ENCODE assay signal across 2 cellular contexts in the genomic region with DNA sequence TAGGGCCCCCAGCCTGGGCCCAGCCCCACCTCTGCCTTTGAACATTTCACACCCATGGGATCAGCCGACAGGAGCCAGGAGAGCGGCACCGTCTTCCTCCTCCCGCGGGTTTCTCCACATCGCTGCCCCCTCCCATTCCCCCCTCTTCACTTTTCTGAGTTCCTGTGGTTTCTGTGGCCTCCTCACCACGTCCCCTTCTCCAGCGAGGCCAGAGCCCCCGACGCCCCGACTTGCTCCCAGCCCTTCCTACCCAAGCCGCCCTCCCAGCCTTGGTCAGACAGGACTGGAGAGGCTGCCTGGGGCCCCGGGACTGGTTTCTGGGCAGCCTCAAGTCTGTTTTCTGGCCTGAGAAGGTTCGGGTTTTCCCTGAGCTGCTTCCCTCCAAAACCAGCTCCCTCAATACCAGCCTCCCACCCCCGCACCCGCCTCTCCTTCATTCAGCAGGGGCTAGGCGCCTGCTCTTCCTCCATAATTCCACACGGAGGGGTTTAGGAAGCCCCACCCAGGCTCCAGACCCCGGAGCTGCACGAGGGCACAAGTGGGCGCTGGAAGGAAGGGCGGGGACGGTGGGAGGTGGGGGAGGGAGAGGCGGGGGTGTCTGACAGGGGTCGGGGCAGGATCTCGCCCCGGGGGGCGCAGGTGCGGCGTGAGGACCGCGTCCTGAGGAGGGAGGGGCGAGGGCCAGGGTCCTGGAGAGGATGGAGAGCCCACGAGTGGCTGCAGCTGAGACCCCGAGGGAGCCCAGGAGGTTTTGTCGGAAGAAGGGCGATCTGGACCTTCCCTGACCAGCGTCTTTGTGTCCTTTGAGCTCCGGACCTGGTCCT.
TF ChIP-seq lines count a peak whose summit lies in the region.

No MANE protein-coding gene starts in this region.

TF ChIP-seq in A549, 52 proteins besides CTCF, POLR2A, EP300 and RAD21:
- TF ChIP-seq JUNB (IDR thresholded peaks at IDR 0.05) (no peak), TFCP2L1 (CRISPR knock-in tag; IDR thresholded peaks at IDR 0.05) (no peak), ZFP36 (IDR thresholded peaks at IDR 0.05; ENCODE audit: borderline replicate concordance, partially characterized antibody) (no peak), PHF8 (IDR thresholded peaks at IDR 0.05; ENCODE audit: borderline replicate concordance, low read depth) (no peak), KDM1A (IDR thresholded peaks at IDR 0.05; ENCODE audit: low read depth) (no peak), ZC3H11A (IDR thresholded peaks at IDR 0.05) (no peak), BHLHE40 (IDR thresholded peaks at IDR 0.05; ENCODE audit: low read depth, low read length) (no peak), RCOR1 (IDR thresholded peaks at IDR 0.05; ENCODE audit: low read depth, low read length) (no peak), KDM5A (IDR thresholded peaks at IDR 0.05) (no peak), NPAS2 (CRISPR knock-in tag; IDR thresholded peaks at IDR 0.05; ENCODE audit: borderline replicate concordance) (no peak), HOXB5 (CRISPR knock-in tag; IDR thresholded peaks at IDR 0.05) (no peak), EHF (CRISPR knock-in tag; IDR thresholded peaks at IDR 0.05) (no peak), HOXB13 (CRISPR knock-in tag; IDR thresholded peaks at IDR 0.05; ENCODE audit: low read depth) (no peak), HEYL (CRISPR knock-in tag; IDR thresholded peaks at IDR 0.05) (no peak), GATA3 (IDR thresholded peaks at IDR 0.05; ENCODE audit: borderline replicate concordance) (no peak), JUN (IDR thresholded peaks at IDR 0.05) (no peak)
- TF ChIP-seq, protein P1, sequence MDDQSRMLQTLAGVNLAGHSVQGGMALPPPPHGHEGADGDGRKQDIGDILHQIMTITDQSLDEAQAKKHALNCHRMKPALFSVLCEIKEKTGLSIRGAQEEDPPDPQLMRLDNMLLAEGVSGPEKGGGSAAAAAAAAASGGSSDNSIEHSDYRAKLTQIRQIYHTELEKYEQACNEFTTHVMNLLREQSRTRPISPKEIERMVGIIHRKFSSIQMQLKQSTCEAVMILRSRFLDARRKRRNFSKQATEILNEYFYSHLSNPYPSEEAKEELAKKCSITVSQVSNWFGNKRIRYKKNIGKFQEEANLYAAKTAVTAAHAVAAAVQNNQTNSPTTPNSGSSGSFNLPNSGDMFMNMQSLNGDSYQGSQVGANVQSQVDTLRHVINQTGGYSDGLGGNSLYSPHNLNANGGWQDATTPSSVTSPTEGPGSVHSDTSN (IDR thresholded peaks at IDR 0.05) = no peak

TF ChIP-seq in WTC11, 78 proteins besides CTCF, POLR2A, EP300 and RAD21:
- TF ChIP-seq EMX1 (CRISPR knock-in tag; IDR thresholded peaks at IDR 0.05) = no peak
- TF ChIP-seq, protein P2, sequence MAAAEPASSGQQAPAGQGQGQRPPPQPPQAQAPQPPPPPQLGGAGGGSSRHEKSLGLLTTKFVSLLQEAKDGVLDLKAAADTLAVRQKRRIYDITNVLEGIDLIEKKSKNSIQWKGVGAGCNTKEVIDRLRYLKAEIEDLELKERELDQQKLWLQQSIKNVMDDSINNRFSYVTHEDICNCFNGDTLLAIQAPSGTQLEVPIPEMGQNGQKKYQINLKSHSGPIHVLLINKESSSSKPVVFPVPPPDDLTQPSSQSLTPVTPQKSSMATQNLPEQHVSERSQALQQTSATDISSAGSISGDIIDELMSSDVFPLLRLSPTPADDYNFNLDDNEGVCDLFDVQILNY (CRISPR knock-in tag; IDR thresholded peaks at IDR 0.05) = 0 out of 2 replicates have a peak, but pooled peaks have one; percentile 37
TF ChIP-seq in WTC11: peak in this region for 1.
